15 cellular contexts compared by ENCODE assay signal in genomic region chr3:108093021-108093420, GRCh38. TPM values are rescaled to one million over a fixed set of nuclear protein-coding genes. Genes with fewer than 3 reads are reported as not detected.
DNase-seq lines count a peak whose midpoint lies in the region; ATAC-seq and TF ChIP-seq lines count a peak whose summit lies in the region.
"Had no signal": no experiment of that assay in that cellular context is flagged by ENCODE, and none has a peak within 500 bp of the region (broad histone marks: within the 10 kb centered on the region; RNA-seq: fewer than 3 reads in every experiment).

No MANE protein-coding gene starts in this region.

- no peak overlapping the region for H3K27ac ChIP-seq in CD8-positive, alpha-beta memory T cell (ENCODE audit: low read depth, low read length)
- no peak overlapping the region for H3K27ac ChIP-seq in upper lobe of right lung
- H3K27ac ChIP-seq: C4-2B, suprapubic skin had no signal

- CTCF ChIA-PET in CD8-positive, alpha-beta memory T cell (lab: Charles Lee), result interaction anchor here (0.6 to 1.8 kb wide), 4 partner anchors 17 to 165 kb away, joined by 3 to 9 read pairs (median 4); no protein-coding TSS in a partner anchor

- peaks cover 40% of the 10 kb centered on the region for H3K4me1 Mint-ChIP-seq in T-helper 2 cell treated with Interferon-gamma antibody and Interleukin-4, amounts not matched to agents 5 μg/mL and 100 μg/mL, for 36 hours (ENCODE audit: low read depth)
- peaks cover 33 to 44% (median 40%) of the 10 kb centered on the region in 3 donors for H3K4me1 Mint-ChIP-seq in CD8-positive, alpha-beta memory T cell
- peaks cover 35% of the 10 kb centered on the region for H3K4me1 Mint-ChIP-seq in activated naive CD8-positive, alpha-beta T cell treated with anti-CD3 and anti-CD28 coated beads for 36 hours
- peaks cover 48 to 63% of the 10 kb centered on the region in 2 donors for H3K4me1 Mint-ChIP-seq in natural killer cell

- H3K27ac Mint-ChIP-seq in T-helper 2 cell treated with Interferon-gamma antibody and Interleukin-4, amounts not matched to agents 5 μg/mL and 100 μg/mL, for 36 hours, result peak overlapping the region; percentile 98
- peak overlapping the region; percentile 91 to 100 (median 97) for H3K27ac Mint-ChIP-seq in CD8-positive, alpha-beta memory T cell
- peak overlapping the region; percentile 92 for H3K27ac Mint-ChIP-seq in activated naive CD8-positive, alpha-beta T cell treated with anti-CD3 and anti-CD28 coated beads for 36 hours
- no peak overlapping the region for H3K27ac Mint-ChIP-seq in natural killer cell

- H3K27me3 ChIP-seq in CD8-positive, alpha-beta memory T cell (ENCODE audit: insufficient read depth, low read length, poor library complexity, severe bottlenecking), result no peaks in the 10 kb centered on the region
- H3K27me3 ChIP-seq in upper lobe of right lung, result no peaks in the 10 kb centered on the region
- H3K27me3 ChIP-seq: suprapubic skin had no signal

- POLR2A ChIA-PET in CD8-positive, alpha-beta memory T cell (lab: Charles Lee), result interaction anchor here (1.0 to 3.3 kb wide), 2 partner anchors 10 to 32 kb away, joined by 3 to 14 read pairs; no protein-coding TSS in a partner anchor

- peak overlapping the region; percentile 93 for H3K4me3 Mint-ChIP-seq in T-helper 2 cell treated with Interferon-gamma antibody and Interleukin-4, amounts not matched to agents 5 μg/mL and 100 μg/mL, for 36 hours
- peak overlapping the region; percentile 72 to 98 (median 88) for H3K4me3 Mint-ChIP-seq in CD8-positive, alpha-beta memory T cell
- H3K4me3 Mint-ChIP-seq in activated naive CD8-positive, alpha-beta T cell treated with anti-CD3 and anti-CD28 coated beads for 36 hours, result peak overlapping the region; percentile 91
- H3K4me3 Mint-ChIP-seq in natural killer cell, result peak overlapping the region; percentile 96

- TF ChIP-seq CTCF in natural killer cell (IDR thresholded peaks at IDR 0.05) (no peak), upper lobe of right lung (IDR thresholded peaks at IDR 0.05) (no peak)

- H3K4me1 ChIP-seq in CD8-positive, alpha-beta memory T cell (ENCODE audit: insufficient read depth, low read length), result peaks cover 31% of the 10 kb centered on the region
- peaks cover 12% of the 10 kb centered on the region for H3K4me1 ChIP-seq in upper lobe of right lung

- no peaks in the 10 kb centered on the region for H3K9me3 ChIP-seq in CD8-positive, alpha-beta memory T cell (ENCODE audit: low read length)
- no peaks in the 10 kb centered on the region for H3K9me3 ChIP-seq in upper lobe of right lung
- H3K9me3 ChIP-seq: suprapubic skin had no signal

- H3K27me3 Mint-ChIP-seq in T-helper 2 cell treated with Interferon-gamma antibody and Interleukin-4, amounts not matched to agents 5 μg/mL and 100 μg/mL, for 36 hours (ENCODE audit: low read depth), result no peaks in the 10 kb centered on the region
- peaks cover 0 to 5% of the 10 kb centered on the region in 2 donors for H3K27me3 Mint-ChIP-seq in CD8-positive, alpha-beta memory T cell
- no peaks in the 10 kb centered on the region for H3K27me3 Mint-ChIP-seq in activated naive CD8-positive, alpha-beta T cell treated with anti-CD3 and anti-CD28 coated beads for 36 hours
- peaks cover 0 to 2% of the 10 kb centered on the region in 2 donors for H3K27me3 Mint-ChIP-seq in natural killer cell (ENCODE audit: low read depth in 2 of 2)

- peaks cover 3% of the 10 kb centered on the region for H3K9me3 Mint-ChIP-seq in T-helper 2 cell treated with Interferon-gamma antibody and Interleukin-4, amounts not matched to agents 5 μg/mL and 100 μg/mL, for 36 hours
- peaks cover 0 to 2% (median 0%) of the 10 kb centered on the region in 5 donors for H3K9me3 Mint-ChIP-seq in CD8-positive, alpha-beta memory T cell
- peaks cover 3% of the 10 kb centered on the region for H3K9me3 Mint-ChIP-seq in activated naive CD8-positive, alpha-beta T cell treated with anti-CD3 and anti-CD28 coated beads for 36 hours
- H3K9me3 Mint-ChIP-seq in natural killer cell, result peaks cover 2 to 3% of the 10 kb centered on the region in 2 donors

- no peak for ATAC-seq in natural killer cell
- no peak for ATAC-seq in upper lobe of right lung
- no peak for ATAC-seq in GM18873 (IDR thresholded peaks at IDR 0.05; ENCODE audit: low FRiP score, unreplicated experiment)

- peaks cover 15% of the 10 kb centered on the region for H3K36me3 Mint-ChIP-seq in T-helper 2 cell treated with Interferon-gamma antibody and Interleukin-4, amounts not matched to agents 5 μg/mL and 100 μg/mL, for 36 hours (ENCODE audit: low read depth)
- H3K36me3 Mint-ChIP-seq in CD8-positive, alpha-beta memory T cell, result peaks cover 0 to 12% (median 2%) of the 10 kb centered on the region in 3 donors
- H3K36me3 Mint-ChIP-seq in activated naive CD8-positive, alpha-beta T cell treated with anti-CD3 and anti-CD28 coated beads for 36 hours, result peaks cover 19% of the 10 kb centered on the region
- H3K36me3 Mint-ChIP-seq in natural killer cell, result no peaks in the 10 kb centered on the region

- intact Hi-C loops in natural killer cell (cut with micrococcal nuclease) (loop anchor here (10.0 kb wide), 2 partner anchors 148 to 492 kb away; partner anchors contain the start of genes CIP2A and DZIP3), upper lobe of right lung (cut with DNase I) (no loop called here)

- H3K36me3 ChIP-seq in CD8-positive, alpha-beta memory T cell (ENCODE audit: insufficient read depth, low read length), result no peaks in the 10 kb centered on the region
- no peaks in the 10 kb centered on the region for H3K36me3 ChIP-seq in upper lobe of right lung
- H3K36me3 ChIP-seq: suprapubic skin had no signal

- peak overlapping the region; percentile 5 for H3K4me3 ChIP-seq in CD8-positive, alpha-beta memory T cell (ENCODE audit: low read length)
- no peak overlapping the region for H3K4me3 ChIP-seq in upper lobe of right lung
- H3K4me3 ChIP-seq: suprapubic skin had no signal

- no peak for DNase-seq in T-helper 2 cell treated with Interferon-gamma antibody and Interleukin-4, amounts not matched to agents 5 μg/mL and 100 μg/mL, for 36 hours (ENCODE audit: low spot score)
- no peak for DNase-seq in T-helper 2 cell
- DNase-seq in CD8-positive, alpha-beta memory T cell, result peak in 1 of 5 donors; percentile 27
- no peak for DNase-seq in activated naive CD8-positive, alpha-beta T cell treated with anti-CD3 and anti-CD28 coated beads for 36 hours
- DNase-seq in natural killer cell, result no peak
- DNase-seq in upper lobe of right lung, result no peak
- no peak for DNase-seq in cerebellar cortex (ENCODE audit: low spot score)
- DNase-seq: activated CD8-positive, alpha-beta memory T cell treated with anti-CD3 and anti-CD28 coated beads, Interleukin-2, amount 50 U/mL, for 48 hours; DMS79; NCI-H526 treated with DMSO at 0.1 percent for 48 hours; posterior cingulate gyrus; SIG-M5 had no signal

RNA-seq across cellular contexts. Expression of gene CD47, which starts 2.2 kb away (rescaled TPM):
- 100 to 1,000 TPM; 126 to 131 TPM for total RNA-seq in CD8-positive, alpha-beta memory T cell
- polyA plus RNA-seq in CD8-positive, alpha-beta memory T cell, result 232 TPM
- 10 to 100 TPM; 84.7 to 85.2 TPM for total RNA-seq in activated naive CD8-positive, alpha-beta T cell treated with anti-CD3 and anti-CD28 coated beads for 36 hours
- total RNA-seq in natural killer cell (100 to 1,000 TPM; 226 to 236 (median 233) TPM), upper lobe of right lung (228 TPM)

Comparison
In these comparisons a context has a peak if more than half of its experiments do, and no peak if none do; other contexts are left out.
1. H3K27ac Mint-ChIP-seq: peak in T-helper 2 cell treated with Interferon-gamma antibody and Interleukin-4, amounts not matched to agents 5 μg/mL and 100 μg/mL, for 36 hours (single experiment), CD8-positive, alpha-beta memory T cell (8 of 8) and activated naive CD8-positive, alpha-beta T cell treated with anti-CD3 and anti-CD28 coated beads for 36 hours (single experiment); none in natural killer cell (0 of 2).
2. Peak in every context shown above with its lines, with median percentiles within 50 percentile points of each other: H3K4me3 Mint-ChIP-seq.